ENCODE assay signal across 9 cellular contexts in genomic region chr2:64212346-64212745, GRCh38.
DNase-seq lines count a peak whose midpoint lies in the region; ATAC-seq and TF ChIP-seq lines count a peak whose summit lies in the region.
"Had no signal": no experiment of that assay in that cellular context is flagged by ENCODE, and none has a peak within 500 bp of the region (broad histone marks: within the 10 kb centered on the region; RNA-seq: fewer than 3 reads in every experiment).

No MANE protein-coding gene starts in this region.

- no peak overlapping the region for H3K27ac ChIP-seq in naive thymus-derived CD4-positive, alpha-beta T cell (ENCODE audit: low read depth, low read length)

- DNase-seq in Daoy (ENCODE audit: low read depth) (peak; percentile 80), MV-4-11 (lab: John Stamatoyannopoulos, UW) (peak; percentile 94), astrocyte of the spinal cord (ENCODE audit: low read depth, low spot score) (peak; percentile 84), ACHN (no peak), NCI-H526 treated with DMSO at 0.1 percent for 48 hours (lab: John Stamatoyannopoulos, UW) (no peak), NCI-H187 (lab: John Stamatoyannopoulos, UW) (no peak), globus pallidus (ENCODE audit: low spot score) (no peak)
- peak in 6 of 9 donors; percentile 38 to 70 (median 58) for DNase-seq in naive thymus-derived CD4-positive, alpha-beta T cell

- no peaks in the 10 kb centered on the region for H3K27me3 Mint-ChIP-seq in naive thymus-derived CD4-positive, alpha-beta T cell

- peak; percentile 61 for ATAC-seq in naive thymus-derived CD4-positive, alpha-beta T cell
- ATAC-seq: SK-N-SH treated with all-trans-retinoic acid at 6 μM for 48 hours had no signal

- H3K4me3 ChIP-seq in astrocyte of the spinal cord (ENCODE audit: low read depth, low read length): no peak overlapping the region
- no peak overlapping the region for H3K4me3 ChIP-seq in naive thymus-derived CD4-positive, alpha-beta T cell (ENCODE audit: low read length)

- no peaks in the 10 kb centered on the region for H3K36me3 ChIP-seq in naive thymus-derived CD4-positive, alpha-beta T cell (ENCODE audit: control insufficient read depth in 2 of 3, insufficient read depth in 3 of 3, low read length in 3 of 3)

- peak overlapping the region in 8 of 10 donors; percentile 1 to 75 (median 36) for H3K4me3 Mint-ChIP-seq in naive thymus-derived CD4-positive, alpha-beta T cell

- CTCF ChIA-PET in naive thymus-derived CD4-positive, alpha-beta T cell (lab: Charles Lee): interaction anchor here (0.6 to 1.5 kb wide), 3 partner anchors 115 to 647 kb away, joined by 3 to 4 read pairs (median 4); no protein-coding TSS in a partner anchor

- H3K9me3 ChIP-seq in naive thymus-derived CD4-positive, alpha-beta T cell (ENCODE audit: control insufficient read depth in 2 of 3, low read length in 3 of 3): no peaks in the 10 kb centered on the region

- POLR2A ChIA-PET in naive thymus-derived CD4-positive, alpha-beta T cell (lab: Charles Lee): interaction anchor here (0.6 to 1.1 kb wide), 3 partner anchors 16 to 69 kb away, joined by 3 to 5 read pairs (median 4); no protein-coding TSS in a partner anchor

- peaks cover 20 to 37% of the 10 kb centered on the region in 2 donors for H3K4me1 ChIP-seq in naive thymus-derived CD4-positive, alpha-beta T cell (ENCODE audit: control insufficient read depth in 2 of 2, insufficient read depth in 2 of 2, low read length in 2 of 2)

- H3K36me3 Mint-ChIP-seq in naive thymus-derived CD4-positive, alpha-beta T cell: peaks cover 0 to 20% (median 0%) of the 10 kb centered on the region in 5 donors

- intact Hi-C loops in naive thymus-derived CD4-positive, alpha-beta T cell (cut with micrococcal nuclease): loop anchor here in 1 of 2 donors (1.0 to 5.0 kb wide), 6 partner anchors 8 to 356 kb away; no protein-coding TSS in a partner anchor

- in situ Hi-C loops in astrocyte of the spinal cord (cut with HindIII; ENCODE audit: low sequenced_read_pairs) (no loop called here), ACHN (cut with HindIII; ENCODE audit: low pct_ligation_motif_present, low pct_unique_long_range_greater_than_20kb, low sequenced_read_pairs) (no loop called here)

- no peak for TF ChIP-seq CTCF in astrocyte of the spinal cord (IDR thresholded peaks at IDR 0.05; ENCODE audit: low read depth, low read length)

- peaks cover 0 to 5% (median 0%) of the 10 kb centered on the region in 11 donors for H3K9me3 Mint-ChIP-seq in naive thymus-derived CD4-positive, alpha-beta T cell

- H3K4me1 Mint-ChIP-seq in naive thymus-derived CD4-positive, alpha-beta T cell: peaks cover 33 to 79% (median 59%) of the 10 kb centered on the region in 7 donors

- peak overlapping the region; percentile 12 to 96 (median 80) for H3K27ac Mint-ChIP-seq in naive thymus-derived CD4-positive, alpha-beta T cell

- no peaks in the 10 kb centered on the region for H3K27me3 ChIP-seq in naive thymus-derived CD4-positive, alpha-beta T cell (ENCODE audit: control insufficient read depth in 2 of 2, insufficient read depth in 2 of 2, low read length in 2 of 2)

Comparison
In these comparisons a context has a peak if more than half of its experiments do, and no peak if none do; other contexts are left out.
1. DNase-seq: peak in Daoy (single experiment), MV-4-11 (single experiment), astrocyte of the spinal cord (single experiment) and naive thymus-derived CD4-positive, alpha-beta T cell (6 of 9); none in ACHN (single experiment), NCI-H526 treated with DMSO at 0.1 percent for 48 hours (single experiment), NCI-H187 (0 of 2) and globus pallidus (single experiment).